In the genomic region with DNA sequence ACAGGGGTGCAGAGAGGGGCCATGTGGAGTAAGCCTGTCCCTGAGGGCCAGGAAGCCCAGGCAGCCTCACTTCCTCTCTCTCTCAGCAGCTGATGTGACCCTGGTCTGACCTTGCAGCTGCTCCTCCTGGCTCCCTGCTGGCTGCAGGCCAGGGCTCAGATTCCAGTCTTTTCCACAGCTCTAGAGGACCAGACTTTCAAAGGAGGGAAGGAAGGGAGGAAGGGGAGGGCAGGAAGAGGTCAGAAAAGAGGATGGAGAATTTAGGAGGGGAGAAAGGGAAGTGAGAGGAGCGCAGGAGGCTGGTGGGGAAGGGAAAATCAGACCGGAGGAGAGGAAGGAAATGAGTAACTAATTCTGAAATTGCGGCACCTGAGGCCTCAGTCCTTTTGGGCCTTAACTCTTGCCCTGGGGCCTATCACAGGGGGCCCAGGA, we compare ENCODE assay signal across 8 cellular contexts. TPM values are rescaled to one million over a fixed set of nuclear protein-coding genes. Genes with fewer than 3 reads are reported as not detected.
A peak's percentile ranks its signal among the peaks of the same experiment; 100 is the strongest.
DNase-seq lines count a peak whose midpoint lies in the region; ATAC-seq and TF ChIP-seq lines count a peak whose summit lies in the region.

No MANE protein-coding gene starts in this region.

- H3K27ac ChIP-seq in Peyer's patch (peak overlapping the region in 3 of 4 donors; percentile 12 to 45 (median 15)), sigmoid colon (peak overlapping the region in 3 of 4 donors; percentile 15 to 41 (median 38))

- ATAC-seq in HG03066 (IDR thresholded peaks at IDR 0.05; ENCODE audit: low read depth, unreplicated experiment) = peak; percentile 74
- ATAC-seq in Right ventricle myocardium inferior = peak; percentile 83

- H3K4me1 Mint-ChIP-seq in T-helper 2 cell treated with Interferon-gamma antibody and Interleukin-4, amounts not matched to agents 5 μg/mL and 100 μg/mL, for 36 hours (ENCODE audit: low read depth) = no peaks in the 10 kb centered on the region

- no peak overlapping the region for H3K4me3 Mint-ChIP-seq in T-helper 2 cell treated with Interferon-gamma antibody and Interleukin-4, amounts not matched to agents 5 μg/mL and 100 μg/mL, for 36 hours

- H3K27me3 ChIP-seq in Peyer's patch (no peaks in the 10 kb centered on the region), sigmoid colon (peaks cover 0 to 9% (median 0%) of the 10 kb centered on the region in 3 donors)

- no peaks in the 10 kb centered on the region for H3K9me3 Mint-ChIP-seq in T-helper 2 cell treated with Interferon-gamma antibody and Interleukin-4, amounts not matched to agents 5 μg/mL and 100 μg/mL, for 36 hours

- H3K27me3 Mint-ChIP-seq in T-helper 2 cell treated with Interferon-gamma antibody and Interleukin-4, amounts not matched to agents 5 μg/mL and 100 μg/mL, for 36 hours (ENCODE audit: low read depth) = peaks cover 14% of the 10 kb centered on the region

- TF ChIP-seq POLR2A in Peyer's patch (IDR thresholded peaks at IDR 0.05) = no peak
- no peak for TF ChIP-seq POLR2A in sigmoid colon (IDR thresholded peaks at IDR 0.05)

- no peak for TF ChIP-seq EP300 in sigmoid colon (IDR thresholded peaks at IDR 0.05)

- no peak for TF ChIP-seq CTCF in Peyer's patch (IDR thresholded peaks at IDR 0.05)
- no peak for TF ChIP-seq CTCF in sigmoid colon (IDR thresholded peaks at IDR 0.05)

- H3K27ac Mint-ChIP-seq in T-helper 2 cell treated with Interferon-gamma antibody and Interleukin-4, amounts not matched to agents 5 μg/mL and 100 μg/mL, for 36 hours = no peak overlapping the region

- H3K9me3 ChIP-seq in Peyer's patch = no peaks in the 10 kb centered on the region
- H3K9me3 ChIP-seq in sigmoid colon = no peaks in the 10 kb centered on the region

- H3K4me1 ChIP-seq in Peyer's patch (peaks cover 0 to 12% (median 6%) of the 10 kb centered on the region in 4 donors), sigmoid colon (peaks cover 0 to 7% (median 3%) of the 10 kb centered on the region in 4 donors)

- no peaks in the 10 kb centered on the region for H3K36me3 ChIP-seq in Peyer's patch
- H3K36me3 ChIP-seq in sigmoid colon = no peaks in the 10 kb centered on the region

- WGBS in sigmoid colon, 2 donors = 51 to 83% methylated on average over 3 of the region's 3 CpGs

- no peak overlapping the region for H3K4me3 ChIP-seq in Peyer's patch
- H3K4me3 ChIP-seq in sigmoid colon = no peak overlapping the region

- H3K36me3 Mint-ChIP-seq in T-helper 2 cell treated with Interferon-gamma antibody and Interleukin-4, amounts not matched to agents 5 μg/mL and 100 μg/mL, for 36 hours (ENCODE audit: low read depth) = no peaks in the 10 kb centered on the region

- DNase-seq in NCI-H146 (lab: John Stamatoyannopoulos, UW) = peak; percentile 1
- DNase-seq in NCI-H146 treated with DMSO at 0.1 percent for 48 hours (lab: John Stamatoyannopoulos, UW; ENCODE audit: unreplicated experiment) = no peak
- peak; percentile 22 to 68 (median 59) for DNase-seq in Peyer's patch
- DNase-seq in Right ventricle myocardium inferior (ENCODE audit: missing footprints) = peak; percentile 91
- peak; percentile 85 for DNase-seq in sigmoid colon
- DNase-seq in NCI-H2107 (lab: John Stamatoyannopoulos, UW) = no peak
- no peak for DNase-seq in T-helper 2 cell treated with Interferon-gamma antibody and Interleukin-4, amounts not matched to agents 5 μg/mL and 100 μg/mL, for 36 hours (ENCODE audit: low spot score)

- intact Hi-C loops in Right ventricle myocardium inferior (cut with DNase I) = loop anchor here (2.0 kb wide), 1 partner anchor 42 kb away; no protein-coding TSS in a partner anchor
- intact Hi-C loops in sigmoid colon (cut with DNase I) = no loop called here

RNA-seq across cellular contexts. Expression of a gene that starts 40.9 kb away (rescaled TPM):
- 10 to 100 TPM in 1 of 4 donors, 1 to 10 TPM in 3; 1.6 to 33.0 (median 3.2) TPM for total RNA-seq in Peyer's patch
- total RNA-seq in Right ventricle myocardium inferior = 14.4 TPM
- 10 to 100 TPM in 1 of 4 donors, 1 to 10 TPM in 3; 3.0 to 13.0 (median 5.3) TPM for total RNA-seq in sigmoid colon
- 1 to 10 TPM; 3.0 to 7.7 (median 3.7) TPM for polyA plus RNA-seq in sigmoid colon

Comparison
In these comparisons a context has a peak if more than half of its experiments do, and no peak if none do; other contexts are left out.
1. DNase-seq: peak in NCI-H146 (single experiment), Peyer's patch (3 of 3), Right ventricle myocardium inferior (single experiment) and sigmoid colon (single experiment); none in NCI-H146 treated with DMSO at 0.1 percent for 48 hours (single experiment), NCI-H2107 (single experiment) and T-helper 2 cell treated with Interferon-gamma antibody and Interleukin-4, amounts not matched to agents 5 μg/mL and 100 μg/mL, for 36 hours (single experiment).